In genomic region chr9:127503379-127503921, GRCh38 we compare ENCODE assay signal across 11 cellular contexts.
"Had no signal": no experiment of that assay in that cellular context is flagged by ENCODE, and none has a peak within 500 bp of the region (broad histone marks: within the 10 kb centered on the region; RNA-seq: fewer than 3 reads in every experiment).

No MANE protein-coding gene starts in this region.

- H3K4me1 ChIP-seq: foreskin keratinocyte, parathyroid adenoma, upper lobe of right lung had no signal

- H3K27me3 ChIP-seq: foreskin keratinocyte, neural progenitor cell, testis, upper lobe of right lung had no signal

- H3K9ac ChIP-seq: neural progenitor cell, parathyroid adenoma had no signal

- H3K4me3 ChIP-seq: neural progenitor cell, testis, upper lobe of right lung had no signal

- H3K27ac Mint-ChIP-seq: activated T-helper 1 cell treated with anti-CD3 and anti-CD28 coated beads, Interleukin-12 subunit alpha, Interleukin-12 subunit beta, Interleukin-2, Interleukin-4 antibody, amounts not matched to agents 30 ng/mL and 10 ng/mL and 1 ng/mL, durations not matched to agents 14 hours and 24 hours and 36 hours; mesothelial cell of epicardium; neural progenitor cell; stimulated activated naive CD8-positive, alpha-beta T cell treated with anti-CD3 and anti-CD28 coated beads, Interleukin-15, Interleukin-2, amounts not matched to agents 100 ng/mL and 50 ng/mL, for 24 hours; T-helper 1 cell treated with Interleukin-12 subunit alpha and Interleukin-12 subunit beta and Interleukin-4 antibody, amounts not matched to agents 30 μg/mL and 1 μg/mL, for 36 hours had no signal

- H3K27me3 Mint-ChIP-seq: activated CD4-positive, alpha-beta memory T cell treated with anti-CD3 and anti-CD28 coated beads, Interleukin-2, amount 10 ng/mL, durations not matched to agents 7 days and 5 days; activated naive CD8-positive, alpha-beta T cell treated with anti-CD3 and anti-CD28 coated beads, Interleukin-2, amount 10 ng/mL, durations not matched to agents 7 days and 5 days; stimulated activated naive CD8-positive, alpha-beta T cell treated with anti-CD3 and anti-CD28 coated beads, Interleukin-15, Interleukin-2, amounts not matched to agents 100 ng/mL and 50 ng/mL, for 24 hours had no signal

- H2AFZ ChIP-seq: neural progenitor cell, parathyroid adenoma had no signal

- H3K36me3 ChIP-seq: neural progenitor cell had no signal

- H3K4me2 ChIP-seq: neural progenitor cell had no signal

- H3K9me3 Mint-ChIP-seq: activated CD4-positive, alpha-beta memory T cell treated with anti-CD3 and anti-CD28 coated beads, Interleukin-2, amount 10 ng/mL, durations not matched to agents 7 days and 5 days; activated naive CD8-positive, alpha-beta T cell treated with anti-CD3 and anti-CD28 coated beads, Interleukin-2, amount 10 ng/mL, durations not matched to agents 7 days and 5 days; activated T-helper 1 cell treated with anti-CD3 and anti-CD28 coated beads, Interleukin-12 subunit alpha, Interleukin-12 subunit beta, Interleukin-2, Interleukin-4 antibody, amounts not matched to agents 30 ng/mL and 10 ng/mL and 1 ng/mL, durations not matched to agents 14 hours and 24 hours and 36 hours; mesothelial cell of epicardium; neural progenitor cell; stimulated activated naive CD8-positive, alpha-beta T cell treated with anti-CD3 and anti-CD28 coated beads, Interleukin-15, Interleukin-2, amounts not matched to agents 100 ng/mL and 50 ng/mL, for 24 hours; T-helper 1 cell treated with Interleukin-12 subunit alpha and Interleukin-12 subunit beta and Interleukin-4 antibody, amounts not matched to agents 30 μg/mL and 1 μg/mL, for 36 hours had no signal

- H3K4me3 Mint-ChIP-seq: activated CD4-positive, alpha-beta memory T cell treated with anti-CD3 and anti-CD28 coated beads, Interleukin-2, amount 10 ng/mL, durations not matched to agents 7 days and 5 days; activated naive CD8-positive, alpha-beta T cell treated with anti-CD3 and anti-CD28 coated beads, Interleukin-2, amount 10 ng/mL, durations not matched to agents 7 days and 5 days; activated T-helper 1 cell treated with anti-CD3 and anti-CD28 coated beads, Interleukin-12 subunit alpha, Interleukin-12 subunit beta, Interleukin-2, Interleukin-4 antibody, amounts not matched to agents 30 ng/mL and 10 ng/mL and 1 ng/mL, durations not matched to agents 14 hours and 24 hours and 36 hours; mesothelial cell of epicardium; neural progenitor cell; stimulated activated naive CD8-positive, alpha-beta T cell treated with anti-CD3 and anti-CD28 coated beads, Interleukin-15, Interleukin-2, amounts not matched to agents 100 ng/mL and 50 ng/mL, for 24 hours; T-helper 1 cell treated with Interleukin-12 subunit alpha and Interleukin-12 subunit beta and Interleukin-4 antibody, amounts not matched to agents 30 μg/mL and 1 μg/mL, for 36 hours had no signal

- H3K4me1 Mint-ChIP-seq: activated CD4-positive, alpha-beta memory T cell treated with anti-CD3 and anti-CD28 coated beads, Interleukin-2, amount 10 ng/mL, durations not matched to agents 7 days and 5 days; mesothelial cell of epicardium had no signal

- H3K27ac ChIP-seq: foreskin keratinocyte, neural progenitor cell, parathyroid adenoma, upper lobe of right lung had no signal

- H3K9me3 ChIP-seq: testis, upper lobe of right lung had no signal
